In the genomic region with DNA sequence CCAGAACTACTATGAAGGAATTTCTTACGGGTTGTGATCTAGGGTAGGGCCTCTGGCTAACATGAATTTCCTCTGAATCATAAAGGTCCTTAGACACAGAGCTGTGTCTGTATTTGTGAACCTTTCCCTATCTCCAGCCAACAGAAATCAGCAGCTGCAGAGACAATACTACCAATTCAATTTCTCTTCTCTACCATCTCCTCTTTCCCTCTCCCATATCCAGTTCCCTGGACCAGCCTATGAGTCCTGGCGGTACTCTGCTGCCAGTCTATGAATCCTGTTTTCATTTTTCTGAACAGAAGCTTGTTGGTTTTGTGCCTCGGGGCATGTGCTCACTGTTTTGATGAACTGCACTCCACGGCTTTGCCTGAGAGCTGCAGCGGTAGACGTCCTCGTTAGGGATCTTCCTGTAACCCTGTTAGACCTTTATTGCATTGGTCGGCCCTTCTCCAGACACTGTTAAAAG, we compare ENCODE assay signal across 15 cellular contexts.
DNase-seq lines count a peak whose midpoint lies in the region; ATAC-seq and TF ChIP-seq lines count a peak whose summit lies in the region.
"Had no signal": no experiment of that assay in that cellular context is flagged by ENCODE, and none has a peak within 500 bp of the region (broad histone marks: within the 10 kb centered on the region; RNA-seq: fewer than 3 reads in every experiment).

No MANE protein-coding gene starts in this region.

- no peak overlapping the region for H3K27ac ChIP-seq in colonic mucosa
- H3K27ac ChIP-seq in suprapubic skin, result no peak overlapping the region
- no peak overlapping the region for H3K27ac ChIP-seq in stomach
- H3K27ac ChIP-seq: C4-2B, gastroesophageal sphincter, sigmoid colon had no signal

- no peak for ATAC-seq in HG02571 (IDR thresholded peaks at IDR 0.05; ENCODE audit: unreplicated experiment)
- ATAC-seq: activated T-cell treated with anti-CD3 and anti-CD28 coated beads, Interleukin-2, amount 50 U/mL, for 72 hours; gastroesophageal sphincter; natural killer cell had no signal

- DNase-seq in EL, result peak; percentile 73
- peak; percentile 20 for DNase-seq in NCI-H526 treated with DMSO at 0.1 percent for 48 hours (lab: John Stamatoyannopoulos, UW)
- DNase-seq in colonic mucosa, result peak; percentile 4
- DNase-seq in myocyte (ENCODE audit: low read depth), result peak; percentile 56
- no peak for DNase-seq in suprapubic skin (ENCODE audit: low spot score in 2 of 2)
- no peak for DNase-seq in stomach
- no peak for DNase-seq in AML-193 (lab: John Stamatoyannopoulos, UW)
- DNase-seq: activated T-cell treated with anti-CD3 and anti-CD28 coated beads, Interleukin-2, amount 50 U/mL, for 72 hours; natural killer cell; NCI-H1436; sigmoid colon; T-helper 1 cell had no signal

- H3K4me1 ChIP-seq in colonic mucosa, result no peaks in the 10 kb centered on the region
- H3K4me1 ChIP-seq in suprapubic skin, result no peaks in the 10 kb centered on the region
- no peaks in the 10 kb centered on the region for H3K4me1 ChIP-seq in stomach
- H3K4me1 ChIP-seq: gastroesophageal sphincter, sigmoid colon had no signal

- H3K36me3 ChIP-seq in colonic mucosa (no peaks in the 10 kb centered on the region), suprapubic skin (no peaks in the 10 kb centered on the region), stomach (no peaks in the 10 kb centered on the region)
- H3K36me3 ChIP-seq: gastroesophageal sphincter, sigmoid colon had no signal

- intact Hi-C loops in colonic mucosa (cut with DNase I) (no loop called here), stomach (cut with DNase I; ENCODE audit: low total_unique reads) (no loop called here)

- TF ChIP-seq POLR2A in suprapubic skin (IDR thresholded peaks at IDR 0.05) (no peak), stomach (IDR thresholded peaks at IDR 0.05) (no peak)

- WGBS in suprapubic skin, result 41% methylated on average over 8 of the region's 8 CpGs
- WGBS in stomach, 5 donors, result 63 to 78% (median 73%) methylated on average over 8 of the region's 8 CpGs

- H3K9ac ChIP-seq in colonic mucosa (ENCODE audit: low read depth in 2 of 2, low read length in 2 of 2), result no peak overlapping the region

- H3K4me3 ChIP-seq in colonic mucosa (no peak overlapping the region), suprapubic skin (no peak overlapping the region), stomach (no peak overlapping the region)
- H3K4me3 ChIP-seq: gastroesophageal sphincter, sigmoid colon had no signal

- TF ChIP-seq EP300 in suprapubic skin (IDR thresholded peaks at IDR 0.05) (no peak), stomach (IDR thresholded peaks at IDR 0.05) (no peak)

- H3K27me3 ChIP-seq in colonic mucosa, result no peaks in the 10 kb centered on the region
- H3K27me3 ChIP-seq in suprapubic skin, result peaks cover 6% of the 10 kb centered on the region
- H3K27me3 ChIP-seq in stomach, result peaks cover 0 to 7% (median 0%) of the 10 kb centered on the region in 3 donors
- H3K27me3 ChIP-seq: gastroesophageal sphincter, sigmoid colon had no signal

- TF ChIP-seq CTCF in colonic mucosa (IDR thresholded peaks at IDR 0.05) (no peak), suprapubic skin (IDR thresholded peaks at IDR 0.05) (no peak), stomach (IDR thresholded peaks at IDR 0.05) (no peak)

- H3K9me3 ChIP-seq in colonic mucosa, result no peaks in the 10 kb centered on the region
- no peaks in the 10 kb centered on the region for H3K9me3 ChIP-seq in suprapubic skin
- H3K9me3 ChIP-seq in stomach, result peaks cover 0 to 3% (median 0%) of the 10 kb centered on the region in 4 donors
- H3K9me3 ChIP-seq: gastroesophageal sphincter had no signal

Comparison
In these comparisons a context has a peak if more than half of its experiments do, and no peak if none do; other contexts are left out.
1. DNase-seq: peak in EL (single experiment), NCI-H526 treated with DMSO at 0.1 percent for 48 hours (single experiment), colonic mucosa (single experiment) and myocyte (single experiment); none in suprapubic skin (0 of 2), stomach (single experiment) and AML-193 (0 of 2).